ENCODE assay signal across 1 cellular context in the genomic region with DNA sequence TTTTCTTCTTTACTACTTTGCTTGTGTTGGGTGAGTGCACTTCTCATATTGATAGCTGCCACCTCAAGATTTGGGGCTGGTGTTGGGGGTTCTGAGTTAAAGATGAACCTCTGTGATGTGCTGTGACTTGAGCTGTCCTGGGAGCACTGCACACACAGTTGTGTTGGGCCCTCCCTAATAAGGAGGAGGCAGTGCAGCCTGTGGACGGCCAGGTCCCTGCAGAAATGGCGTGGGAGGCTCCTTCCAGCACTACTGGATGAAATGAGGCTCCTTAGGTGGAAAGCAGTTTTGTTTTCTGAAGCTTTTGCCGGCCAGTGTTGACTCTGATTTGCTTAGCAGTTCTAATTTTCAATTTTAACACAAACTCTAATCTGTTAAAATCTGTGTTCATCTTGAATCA.
TF ChIP-seq lines count a peak whose summit lies in the region.

No MANE protein-coding gene starts in this region.

TF ChIP-seq in GM23338, 12 proteins besides CTCF, POLR2A, EP300 and RAD21 (continued from another document):
- TF ChIP-seq ZNF462 (CRISPR knock-in tag; IDR thresholded peaks at IDR 0.05) (no peak), POLR2AphosphoS5 (IDR thresholded peaks at IDR 0.05; ENCODE audit: low read depth) (no peak), NANOG (IDR thresholded peaks at IDR 0.05; ENCODE audit: borderline replicate concordance) (no peak), CREB1 (CRISPR knock-in tag; IDR thresholded peaks at IDR 0.05; ENCODE audit: low read depth) (no peak), EZH2 (IDR thresholded peaks at IDR 0.05; ENCODE audit: low read depth, unreplicated experiment) (no peak), EZH2phosphoT487 (IDR thresholded peaks at IDR 0.05; ENCODE audit: unreplicated experiment) (no peak), ZNF331 (CRISPR knock-in tag; IDR thresholded peaks at IDR 0.05; ENCODE audit: low read depth) (no peak), JUNB (IDR thresholded peaks at IDR 0.05; ENCODE audit: unreplicated experiment) (no peak), ZNF114 (CRISPR knock-in tag; IDR thresholded peaks at IDR 0.05) (no peak), STAT1 (IDR thresholded peaks at IDR 0.05; ENCODE audit: unreplicated experiment) (no peak)
- TF ChIP-seq, protein P1, sequence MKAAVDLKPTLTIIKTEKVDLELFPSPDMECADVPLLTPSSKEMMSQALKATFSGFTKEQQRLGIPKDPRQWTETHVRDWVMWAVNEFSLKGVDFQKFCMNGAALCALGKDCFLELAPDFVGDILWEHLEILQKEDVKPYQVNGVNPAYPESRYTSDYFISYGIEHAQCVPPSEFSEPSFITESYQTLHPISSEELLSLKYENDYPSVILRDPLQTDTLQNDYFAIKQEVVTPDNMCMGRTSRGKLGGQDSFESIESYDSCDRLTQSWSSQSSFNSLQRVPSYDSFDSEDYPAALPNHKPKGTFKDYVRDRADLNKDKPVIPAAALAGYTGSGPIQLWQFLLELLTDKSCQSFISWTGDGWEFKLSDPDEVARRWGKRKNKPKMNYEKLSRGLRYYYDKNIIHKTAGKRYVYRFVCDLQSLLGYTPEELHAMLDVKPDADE (IDR thresholded peaks at IDR 0.05) = no peak
